Comparison of ENCODE assay signal across 1 cellular context in the genomic region with DNA sequence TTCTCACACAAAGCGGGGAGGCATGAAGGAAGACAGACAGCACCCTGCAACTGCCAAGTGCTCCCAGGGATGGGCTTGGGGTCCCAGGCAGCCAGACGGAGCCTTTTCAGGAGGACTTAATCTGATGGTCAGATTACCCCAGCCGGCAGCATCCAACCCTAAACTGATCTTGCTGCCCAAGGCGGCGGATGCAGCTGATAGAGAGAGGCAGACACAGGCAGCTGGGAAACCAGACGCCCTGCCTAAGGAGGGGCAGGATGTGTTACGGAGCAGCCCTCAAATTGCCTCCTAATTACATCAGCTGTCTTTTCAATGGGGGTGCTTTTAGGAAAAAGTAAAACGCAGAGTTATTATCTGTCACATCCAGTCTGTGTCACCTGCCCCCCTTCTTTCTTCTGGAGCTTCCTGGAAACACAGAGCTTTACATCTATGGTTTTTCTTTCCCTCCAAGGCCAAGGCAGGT.
TF ChIP-seq lines count a peak whose summit lies in the region.

No MANE protein-coding gene starts in this region.

TF ChIP-seq in K562, 482 proteins besides CTCF, POLR2A, EP300 and RAD21 (continued from another document and continues in another):
- TF ChIP-seq, protein P1, sequence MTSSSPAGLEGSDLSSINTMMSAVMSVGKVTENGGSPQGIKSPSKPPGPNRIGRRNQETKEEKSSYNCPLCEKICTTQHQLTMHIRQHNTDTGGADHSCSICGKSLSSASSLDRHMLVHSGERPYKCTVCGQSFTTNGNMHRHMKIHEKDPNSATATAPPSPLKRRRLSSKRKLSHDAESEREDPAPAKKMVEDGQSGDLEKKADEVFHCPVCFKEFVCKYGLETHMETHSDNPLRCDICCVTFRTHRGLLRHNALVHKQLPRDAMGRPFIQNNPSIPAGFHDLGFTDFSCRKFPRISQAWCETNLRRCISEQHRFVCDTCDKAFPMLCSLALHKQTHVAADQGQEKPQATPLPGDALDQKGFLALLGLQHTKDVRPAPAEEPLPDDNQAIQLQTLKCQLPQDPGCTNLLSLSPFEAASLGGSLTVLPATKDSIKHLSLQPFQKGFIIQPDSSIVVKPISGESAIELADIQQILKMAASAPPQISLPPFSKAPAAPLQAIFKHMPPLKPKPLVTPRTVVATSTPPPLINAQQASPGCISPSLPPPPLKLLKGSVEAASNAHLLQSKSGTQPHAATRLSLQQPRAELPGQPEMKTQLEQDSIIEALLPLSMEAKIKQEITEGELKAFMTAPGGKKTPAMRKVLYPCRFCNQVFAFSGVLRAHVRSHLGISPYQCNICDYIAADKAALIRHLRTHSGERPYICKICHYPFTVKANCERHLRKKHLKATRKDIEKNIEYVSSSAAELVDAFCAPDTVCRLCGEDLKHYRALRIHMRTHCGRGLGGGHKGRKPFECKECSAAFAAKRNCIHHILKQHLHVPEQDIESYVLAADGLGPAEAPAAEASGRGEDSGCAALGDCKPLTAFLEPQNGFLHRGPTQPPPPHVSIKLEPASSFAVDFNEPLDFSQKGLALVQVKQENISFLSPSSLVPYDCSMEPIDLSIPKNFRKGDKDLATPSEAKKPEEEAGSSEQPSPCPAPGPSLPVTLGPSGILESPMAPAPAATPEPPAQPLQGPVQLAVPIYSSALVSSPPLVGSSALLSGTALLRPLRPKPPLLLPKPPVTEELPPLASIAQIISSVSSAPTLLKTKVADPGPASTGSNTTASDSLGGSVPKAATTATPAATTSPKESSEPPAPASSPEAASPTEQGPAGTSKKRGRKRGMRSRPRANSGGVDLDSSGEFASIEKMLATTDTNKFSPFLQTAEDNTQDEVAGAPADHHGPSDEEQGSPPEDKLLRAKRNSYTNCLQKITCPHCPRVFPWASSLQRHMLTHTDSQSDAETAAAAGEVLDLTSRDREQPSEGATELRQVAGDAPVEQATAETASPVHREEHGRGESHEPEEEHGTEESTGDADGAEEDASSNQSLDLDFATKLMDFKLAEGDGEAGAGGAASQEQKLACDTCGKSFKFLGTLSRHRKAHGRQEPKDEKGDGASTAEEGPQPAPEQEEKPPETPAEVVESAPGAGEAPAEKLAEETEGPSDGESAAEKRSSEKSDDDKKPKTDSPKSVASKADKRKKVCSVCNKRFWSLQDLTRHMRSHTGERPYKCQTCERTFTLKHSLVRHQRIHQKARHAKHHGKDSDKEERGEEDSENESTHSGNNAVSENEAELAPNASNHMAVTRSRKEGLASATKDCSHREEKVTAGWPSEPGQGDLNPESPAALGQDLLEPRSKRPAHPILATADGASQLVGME (CRISPR knock-in tag; IDR thresholded peaks at IDR 0.05): peak; percentile 58; the same call in 1 of the 2 replicates
- TF ChIP-seq LEF1 (IDR thresholded peaks at IDR 0.05): peak; percentile 14; the same call in 1 of the 2 replicates
- TF ChIP-seq FOXK1 (CRISPR knock-in tag; IDR thresholded peaks at IDR 0.05; ENCODE audit: borderline replicate concordance): no peak
- TF ChIP-seq ZC3H8 (IDR thresholded peaks at IDR 0.05): no peak
- no peak for TF ChIP-seq MBD2 (IDR thresholded peaks at IDR 0.05; ENCODE audit: borderline replicate concordance, low read depth)
- TF ChIP-seq, protein P2, sequence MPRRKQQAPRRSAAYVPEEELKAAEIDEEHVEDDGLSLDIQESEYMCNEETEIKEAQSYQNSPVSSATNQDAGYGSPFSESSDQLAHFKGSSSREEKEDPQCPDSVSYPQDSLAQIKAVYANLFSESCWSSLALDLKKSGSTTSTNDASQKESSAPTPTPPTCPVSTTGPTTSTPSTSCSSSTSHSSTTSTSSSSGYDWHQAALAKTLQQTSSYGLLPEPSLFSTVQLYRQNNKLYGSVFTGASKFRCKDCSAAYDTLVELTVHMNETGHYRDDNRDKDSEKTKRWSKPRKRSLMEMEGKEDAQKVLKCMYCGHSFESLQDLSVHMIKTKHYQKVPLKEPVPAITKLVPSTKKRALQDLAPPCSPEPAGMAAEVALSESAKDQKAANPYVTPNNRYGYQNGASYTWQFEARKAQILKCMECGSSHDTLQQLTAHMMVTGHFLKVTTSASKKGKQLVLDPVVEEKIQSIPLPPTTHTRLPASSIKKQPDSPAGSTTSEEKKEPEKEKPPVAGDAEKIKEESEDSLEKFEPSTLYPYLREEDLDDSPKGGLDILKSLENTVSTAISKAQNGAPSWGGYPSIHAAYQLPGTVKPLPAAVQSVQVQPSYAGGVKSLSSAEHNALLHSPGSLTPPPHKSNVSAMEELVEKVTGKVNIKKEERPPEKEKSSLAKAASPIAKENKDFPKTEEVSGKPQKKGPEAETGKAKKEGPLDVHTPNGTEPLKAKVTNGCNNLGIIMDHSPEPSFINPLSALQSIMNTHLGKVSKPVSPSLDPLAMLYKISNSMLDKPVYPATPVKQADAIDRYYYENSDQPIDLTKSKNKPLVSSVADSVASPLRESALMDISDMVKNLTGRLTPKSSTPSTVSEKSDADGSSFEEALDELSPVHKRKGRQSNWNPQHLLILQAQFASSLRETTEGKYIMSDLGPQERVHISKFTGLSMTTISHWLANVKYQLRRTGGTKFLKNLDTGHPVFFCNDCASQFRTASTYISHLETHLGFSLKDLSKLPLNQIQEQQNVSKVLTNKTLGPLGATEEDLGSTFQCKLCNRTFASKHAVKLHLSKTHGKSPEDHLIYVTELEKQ (CRISPR knock-in tag; IDR thresholded peaks at IDR 0.05): no peak
- TF ChIP-seq ZNF780A (CRISPR knock-in tag; IDR thresholded peaks at IDR 0.05): no peak
- no peak for TF ChIP-seq ZNF124 (CRISPR knock-in tag; IDR thresholded peaks at IDR 0.05)
- TF ChIP-seq ATF7 (IDR thresholded peaks at IDR 0.05): peak; percentile 78; the same call in 1 of the 2 replicates
- TF ChIP-seq HDAC2 (IDR thresholded peaks at IDR 0.05): no peak; the same call in 1 of the 2 replicates
- TF ChIP-seq ARHGAP35 (IDR thresholded peaks at IDR 0.05; ENCODE audit: partially characterized antibody): no peak
- no peak for TF ChIP-seq ETS2 (tag; IDR thresholded peaks at IDR 0.05; ENCODE audit: borderline replicate concordance, poor library complexity, severe bottlenecking)
- TF ChIP-seq L3MBTL2 (IDR thresholded peaks at IDR 0.05): peak; percentile 54; the same call in 1 of the 2 replicates
- TF ChIP-seq ETV5 (CRISPR knock-in tag; IDR thresholded peaks at IDR 0.05; ENCODE audit: low read depth): 0 out of 2 replicates have a peak, but pooled peaks have one; percentile 29
- no peak for TF ChIP-seq DIDO1 (tag; IDR thresholded peaks at IDR 0.05; ENCODE audit: low read depth)
- TF ChIP-seq, protein P3, sequence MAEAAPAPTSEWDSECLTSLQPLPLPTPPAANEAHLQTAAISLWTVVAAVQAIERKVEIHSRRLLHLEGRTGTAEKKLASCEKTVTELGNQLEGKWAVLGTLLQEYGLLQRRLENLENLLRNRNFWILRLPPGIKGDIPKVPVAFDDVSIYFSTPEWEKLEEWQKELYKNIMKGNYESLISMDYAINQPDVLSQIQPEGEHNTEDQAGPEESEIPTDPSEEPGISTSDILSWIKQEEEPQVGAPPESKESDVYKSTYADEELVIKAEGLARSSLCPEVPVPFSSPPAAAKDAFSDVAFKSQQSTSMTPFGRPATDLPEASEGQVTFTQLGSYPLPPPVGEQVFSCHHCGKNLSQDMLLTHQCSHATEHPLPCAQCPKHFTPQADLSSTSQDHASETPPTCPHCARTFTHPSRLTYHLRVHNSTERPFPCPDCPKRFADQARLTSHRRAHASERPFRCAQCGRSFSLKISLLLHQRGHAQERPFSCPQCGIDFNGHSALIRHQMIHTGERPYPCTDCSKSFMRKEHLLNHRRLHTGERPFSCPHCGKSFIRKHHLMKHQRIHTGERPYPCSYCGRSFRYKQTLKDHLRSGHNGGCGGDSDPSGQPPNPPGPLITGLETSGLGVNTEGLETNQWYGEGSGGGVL (CRISPR knock-in tag; IDR thresholded peaks at IDR 0.05): no peak
- no peak for TF ChIP-seq ZNF41 (CRISPR knock-in tag; conservative IDR thresholded peaks at IDR 0.05)
- peak; percentile 77 to 95; a peak in 2 of 4 replicates for TF ChIP-seq TRIM24 (IDR thresholded peaks at IDR 0.05)
- TF ChIP-seq, protein P4, sequence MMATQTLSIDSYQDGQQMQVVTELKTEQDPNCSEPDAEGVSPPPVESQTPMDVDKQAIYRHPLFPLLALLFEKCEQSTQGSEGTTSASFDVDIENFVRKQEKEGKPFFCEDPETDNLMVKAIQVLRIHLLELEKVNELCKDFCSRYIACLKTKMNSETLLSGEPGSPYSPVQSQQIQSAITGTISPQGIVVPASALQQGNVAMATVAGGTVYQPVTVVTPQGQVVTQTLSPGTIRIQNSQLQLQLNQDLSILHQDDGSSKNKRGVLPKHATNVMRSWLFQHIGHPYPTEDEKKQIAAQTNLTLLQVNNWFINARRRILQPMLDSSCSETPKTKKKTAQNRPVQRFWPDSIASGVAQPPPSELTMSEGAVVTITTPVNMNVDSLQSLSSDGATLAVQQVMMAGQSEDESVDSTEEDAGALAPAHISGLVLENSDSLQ (IDR thresholded peaks at IDR 0.05): no peak
- 0 out of 2 replicates have a peak, but pooled peaks have one; percentile 8 for TF ChIP-seq CBFA2T2 (conservative IDR thresholded peaks at IDR 0.05)
- TF ChIP-seq ZEB2 (IDR thresholded peaks at IDR 0.05): 0 out of 2 replicates have a peak, but pooled peaks have one; percentile 31
- no peak for TF ChIP-seq MEF2D (tag; conservative IDR thresholded peaks at IDR 0.05; ENCODE audit: low read depth)
- TF ChIP-seq ZNF695 (CRISPR knock-in tag; IDR thresholded peaks at IDR 0.05): no peak
- no peak for TF ChIP-seq POLR2AphosphoS2 (IDR thresholded peaks at IDR 0.05; ENCODE audit: low read length)
- TF ChIP-seq ZSCAN29 (IDR thresholded peaks at IDR 0.05): no peak
- TF ChIP-seq ZNF76 (CRISPR knock-in tag; IDR thresholded peaks at IDR 0.05; ENCODE audit: borderline replicate concordance): no peak
- no peak for TF ChIP-seq ZNF3 (CRISPR knock-in tag; IDR thresholded peaks at IDR 0.05)
- TF ChIP-seq CBX3 (IDR thresholded peaks at IDR 0.05; ENCODE audit: borderline replicate concordance in 1 of 2, low read length in 2 of 2): no peak
- TF ChIP-seq, protein P5, sequence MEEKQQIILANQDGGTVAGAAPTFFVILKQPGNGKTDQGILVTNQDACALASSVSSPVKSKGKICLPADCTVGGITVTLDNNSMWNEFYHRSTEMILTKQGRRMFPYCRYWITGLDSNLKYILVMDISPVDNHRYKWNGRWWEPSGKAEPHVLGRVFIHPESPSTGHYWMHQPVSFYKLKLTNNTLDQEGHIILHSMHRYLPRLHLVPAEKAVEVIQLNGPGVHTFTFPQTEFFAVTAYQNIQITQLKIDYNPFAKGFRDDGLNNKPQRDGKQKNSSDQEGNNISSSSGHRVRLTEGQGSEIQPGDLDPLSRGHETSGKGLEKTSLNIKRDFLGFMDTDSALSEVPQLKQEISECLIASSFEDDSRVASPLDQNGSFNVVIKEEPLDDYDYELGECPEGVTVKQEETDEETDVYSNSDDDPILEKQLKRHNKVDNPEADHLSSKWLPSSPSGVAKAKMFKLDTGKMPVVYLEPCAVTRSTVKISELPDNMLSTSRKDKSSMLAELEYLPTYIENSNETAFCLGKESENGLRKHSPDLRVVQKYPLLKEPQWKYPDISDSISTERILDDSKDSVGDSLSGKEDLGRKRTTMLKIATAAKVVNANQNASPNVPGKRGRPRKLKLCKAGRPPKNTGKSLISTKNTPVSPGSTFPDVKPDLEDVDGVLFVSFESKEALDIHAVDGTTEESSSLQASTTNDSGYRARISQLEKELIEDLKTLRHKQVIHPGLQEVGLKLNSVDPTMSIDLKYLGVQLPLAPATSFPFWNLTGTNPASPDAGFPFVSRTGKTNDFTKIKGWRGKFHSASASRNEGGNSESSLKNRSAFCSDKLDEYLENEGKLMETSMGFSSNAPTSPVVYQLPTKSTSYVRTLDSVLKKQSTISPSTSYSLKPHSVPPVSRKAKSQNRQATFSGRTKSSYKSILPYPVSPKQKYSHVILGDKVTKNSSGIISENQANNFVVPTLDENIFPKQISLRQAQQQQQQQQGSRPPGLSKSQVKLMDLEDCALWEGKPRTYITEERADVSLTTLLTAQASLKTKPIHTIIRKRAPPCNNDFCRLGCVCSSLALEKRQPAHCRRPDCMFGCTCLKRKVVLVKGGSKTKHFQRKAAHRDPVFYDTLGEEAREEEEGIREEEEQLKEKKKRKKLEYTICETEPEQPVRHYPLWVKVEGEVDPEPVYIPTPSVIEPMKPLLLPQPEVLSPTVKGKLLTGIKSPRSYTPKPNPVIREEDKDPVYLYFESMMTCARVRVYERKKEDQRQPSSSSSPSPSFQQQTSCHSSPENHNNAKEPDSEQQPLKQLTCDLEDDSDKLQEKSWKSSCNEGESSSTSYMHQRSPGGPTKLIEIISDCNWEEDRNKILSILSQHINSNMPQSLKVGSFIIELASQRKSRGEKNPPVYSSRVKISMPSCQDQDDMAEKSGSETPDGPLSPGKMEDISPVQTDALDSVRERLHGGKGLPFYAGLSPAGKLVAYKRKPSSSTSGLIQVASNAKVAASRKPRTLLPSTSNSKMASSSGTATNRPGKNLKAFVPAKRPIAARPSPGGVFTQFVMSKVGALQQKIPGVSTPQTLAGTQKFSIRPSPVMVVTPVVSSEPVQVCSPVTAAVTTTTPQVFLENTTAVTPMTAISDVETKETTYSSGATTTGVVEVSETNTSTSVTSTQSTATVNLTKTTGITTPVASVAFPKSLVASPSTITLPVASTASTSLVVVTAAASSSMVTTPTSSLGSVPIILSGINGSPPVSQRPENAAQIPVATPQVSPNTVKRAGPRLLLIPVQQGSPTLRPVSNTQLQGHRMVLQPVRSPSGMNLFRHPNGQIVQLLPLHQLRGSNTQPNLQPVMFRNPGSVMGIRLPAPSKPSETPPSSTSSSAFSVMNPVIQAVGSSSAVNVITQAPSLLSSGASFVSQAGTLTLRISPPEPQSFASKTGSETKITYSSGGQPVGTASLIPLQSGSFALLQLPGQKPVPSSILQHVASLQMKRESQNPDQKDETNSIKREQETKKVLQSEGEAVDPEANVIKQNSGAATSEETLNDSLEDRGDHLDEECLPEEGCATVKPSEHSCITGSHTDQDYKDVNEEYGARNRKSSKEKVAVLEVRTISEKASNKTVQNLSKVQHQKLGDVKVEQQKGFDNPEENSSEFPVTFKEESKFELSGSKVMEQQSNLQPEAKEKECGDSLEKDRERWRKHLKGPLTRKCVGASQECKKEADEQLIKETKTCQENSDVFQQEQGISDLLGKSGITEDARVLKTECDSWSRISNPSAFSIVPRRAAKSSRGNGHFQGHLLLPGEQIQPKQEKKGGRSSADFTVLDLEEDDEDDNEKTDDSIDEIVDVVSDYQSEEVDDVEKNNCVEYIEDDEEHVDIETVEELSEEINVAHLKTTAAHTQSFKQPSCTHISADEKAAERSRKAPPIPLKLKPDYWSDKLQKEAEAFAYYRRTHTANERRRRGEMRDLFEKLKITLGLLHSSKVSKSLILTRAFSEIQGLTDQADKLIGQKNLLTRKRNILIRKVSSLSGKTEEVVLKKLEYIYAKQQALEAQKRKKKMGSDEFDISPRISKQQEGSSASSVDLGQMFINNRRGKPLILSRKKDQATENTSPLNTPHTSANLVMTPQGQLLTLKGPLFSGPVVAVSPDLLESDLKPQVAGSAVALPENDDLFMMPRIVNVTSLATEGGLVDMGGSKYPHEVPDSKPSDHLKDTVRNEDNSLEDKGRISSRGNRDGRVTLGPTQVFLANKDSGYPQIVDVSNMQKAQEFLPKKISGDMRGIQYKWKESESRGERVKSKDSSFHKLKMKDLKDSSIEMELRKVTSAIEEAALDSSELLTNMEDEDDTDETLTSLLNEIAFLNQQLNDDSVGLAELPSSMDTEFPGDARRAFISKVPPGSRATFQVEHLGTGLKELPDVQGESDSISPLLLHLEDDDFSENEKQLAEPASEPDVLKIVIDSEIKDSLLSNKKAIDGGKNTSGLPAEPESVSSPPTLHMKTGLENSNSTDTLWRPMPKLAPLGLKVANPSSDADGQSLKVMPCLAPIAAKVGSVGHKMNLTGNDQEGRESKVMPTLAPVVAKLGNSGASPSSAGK (IDR thresholded peaks at IDR 0.05): peak; percentile 28; the same call in 1 of the 2 replicates
- TF ChIP-seq ZNF263 (CRISPR knock-in tag; IDR thresholded peaks at IDR 0.05; ENCODE audit: borderline replicate concordance): no peak
